Comparison of ENCODE assay signal across 9 cellular contexts in genomic region chr22:36355894-36356293, GRCh38. TPM values are rescaled to one million over a fixed set of nuclear protein-coding genes. Genes with fewer than 3 reads are reported as not detected.
DNase-seq lines count a peak whose midpoint lies in the region; ATAC-seq and TF ChIP-seq lines count a peak whose summit lies in the region.
"Had no signal": no experiment of that assay in that cellular context is flagged by ENCODE, and none has a peak within 500 bp of the region (broad histone marks: within the 10 kb centered on the region; RNA-seq: fewer than 3 reads in every experiment).

No MANE protein-coding gene starts in this region.

- H3K9me3 Mint-ChIP-seq in CD14-positive monocyte = no peaks in the 10 kb centered on the region
- H3K9me3 Mint-ChIP-seq in endodermal cell = no peaks in the 10 kb centered on the region
- H3K9me3 Mint-ChIP-seq in progenitor cell of endocrine pancreas (ENCODE audit: low read depth) = no peaks in the 10 kb centered on the region

- WGBS in endodermal cell (ENCODE audit: insufficient coverage in 1 of 2, insufficient read length in 1 of 2), 2 experiments = 87 to 95% methylated on average over 5 to 6 of the region's 6 CpGs

- H3K27me3 ChIP-seq in RWPE2 (ENCODE audit: insufficient read depth, poor library complexity, severe bottlenecking) (no peaks in the 10 kb centered on the region), endodermal cell (ENCODE audit: control insufficient read depth, insufficient read depth, low read length, poor library complexity, severe bottlenecking) (no peaks in the 10 kb centered on the region)

- no peaks in the 10 kb centered on the region for H3K27me3 Mint-ChIP-seq in CD14-positive monocyte (ENCODE audit: low read depth in 3 of 3)
- H3K27me3 Mint-ChIP-seq in endodermal cell (ENCODE audit: insufficient read depth) = no peaks in the 10 kb centered on the region
- H3K27me3 Mint-ChIP-seq in progenitor cell of endocrine pancreas = no peaks in the 10 kb centered on the region

- H3K9ac ChIP-seq in endodermal cell (ENCODE audit: extremely low read depth, low read length, poor library complexity, severe bottlenecking) = no peak overlapping the region

- H3K36me3 ChIP-seq in RWPE2 (ENCODE audit: low read depth) = peaks cover 91% of the 10 kb centered on the region
- H3K36me3 ChIP-seq in endodermal cell (ENCODE audit: control insufficient read depth, insufficient read depth, low read length) = peaks cover 22% of the 10 kb centered on the region

- intact Hi-C loops in CD14-positive monocyte (cut with micrococcal nuclease) = loop anchor here in 1 of 2 donors (2.0 kb wide), 1 partner anchor 23 kb away; no protein-coding TSS in a partner anchor

- TF ChIP-seq CTCF in CD14-positive monocyte (IDR thresholded peaks at IDR 0.05) (no peak), RWPE2 (IDR thresholded peaks at IDR 0.05; ENCODE audit: poor library complexity, severe bottlenecking) (no peak), endodermal cell (conservative IDR thresholded peaks at IDR 0.05) (no peak), progenitor cell of endocrine pancreas (IDR thresholded peaks at IDR 0.05; ENCODE audit: unreplicated experiment) (no peak)

- peaks cover 82% of the 10 kb centered on the region for H3K4me1 Mint-ChIP-seq in CD14-positive monocyte
- H3K4me1 Mint-ChIP-seq in endodermal cell = peaks cover 63% of the 10 kb centered on the region
- peaks cover 75% of the 10 kb centered on the region for H3K4me1 Mint-ChIP-seq in progenitor cell of endocrine pancreas (ENCODE audit: low read depth)

- no peaks in the 10 kb centered on the region for H3K9me3 ChIP-seq in RWPE2 (ENCODE audit: severe bottlenecking)
- H3K9me3 ChIP-seq in endodermal cell (ENCODE audit: control insufficient read depth, low read length) = no peaks in the 10 kb centered on the region

- H3K27ac ChIP-seq in RWPE2 (ENCODE audit: poor library complexity, severe bottlenecking) (peak overlapping the region; percentile 96), endodermal cell (ENCODE audit: low read depth, low read length) (no peak overlapping the region)

- ATAC-seq in RWPE2 (ENCODE audit: low read depth) (no peak), GM18868 (IDR thresholded peaks at IDR 0.05; ENCODE audit: unreplicated experiment) (no peak), HG03039 (IDR thresholded peaks at IDR 0.05; ENCODE audit: unreplicated experiment) (no peak)

- peaks cover 26 to 60% of the 10 kb centered on the region in 2 donors for H3K36me3 Mint-ChIP-seq in CD14-positive monocyte
- H3K36me3 Mint-ChIP-seq in endodermal cell (ENCODE audit: low read depth) = peaks cover 13% of the 10 kb centered on the region
- H3K36me3 Mint-ChIP-seq in progenitor cell of endocrine pancreas (ENCODE audit: insufficient read depth) = no peaks in the 10 kb centered on the region

- H3K4me1 ChIP-seq in RWPE2 (ENCODE audit: insufficient read depth, poor library complexity, severe bottlenecking) = peaks cover 95% of the 10 kb centered on the region
- H3K4me1 ChIP-seq in endodermal cell (ENCODE audit: control insufficient read depth, insufficient read depth, low read length) = peaks cover 37% of the 10 kb centered on the region

- H3K4me3 Mint-ChIP-seq in CD14-positive monocyte = no peak overlapping the region
- H3K4me3 Mint-ChIP-seq in endodermal cell = no peak overlapping the region
- H3K4me3 Mint-ChIP-seq in progenitor cell of endocrine pancreas (ENCODE audit: low read depth) = no peak overlapping the region

- H3K27ac Mint-ChIP-seq in CD14-positive monocyte (peak overlapping the region; percentile 80 to 94 (median 86)), endodermal cell (peak overlapping the region; percentile 88), progenitor cell of endocrine pancreas (peak overlapping the region; percentile 81)

- DNase-seq in CD14-positive monocyte (ENCODE audit: low spot score) (no peak), RWPE2 (ENCODE audit: low spot score) (no peak), endodermal cell (no peak), progenitor cell of endocrine pancreas (ENCODE audit: low spot score, unreplicated experiment) (no peak), NCI-H2227 (lab: John Stamatoyannopoulos, UW; ENCODE audit: unreplicated experiment) (no peak)
- DNase-seq in stimulated activated CD4-positive, alpha-beta T cell treated with anti-CD3 and anti-CD28 coated beads, Interleukin-12 subunit alpha, Interleukin-12 subunit beta, amount 100 ng/mL, for 4 hours = no peak
- DNase-seq: hypothalamus had no signal

- no peak overlapping the region for H3K4me3 ChIP-seq in RWPE2 (ENCODE audit: severe bottlenecking)
- no peak overlapping the region for H3K4me3 ChIP-seq in endodermal cell (ENCODE audit: low read length)

RNA-seq across cellular contexts. Expression of gene MYH9, which starts 31.9 kb away (rescaled TPM):
- 10 to 100 TPM; 35.6 to 79.5 TPM for polyA plus RNA-seq in CD14-positive monocyte
- 100 to 1,000 TPM; 270 to 288 TPM for total RNA-seq in endodermal cell
- 131 TPM for polyA plus RNA-seq in endodermal cell (2013, experiment 1 of 2)
- polyA plus RNA-seq in endodermal cell (2013, experiment 2 of 2) = 136 TPM
- total RNA-seq in progenitor cell of endocrine pancreas = 299 and 306 TPM in 2 replicates
